8 cellular contexts compared by ENCODE assay signal in genomic region chr14:67583711-67584644, GRCh38. TPM values are rescaled to one million over a fixed set of nuclear protein-coding genes. Genes with fewer than 3 reads are reported as not detected.
DNase-seq lines count a peak whose midpoint lies in the region; ATAC-seq and TF ChIP-seq lines count a peak whose summit lies in the region.

No MANE protein-coding gene starts in this region.

- in situ Hi-C loops in IMR-90 (cut with MboI; ENCODE audit: low sequenced_read_pairs): no loop called here

- H2BK20ac ChIP-seq in IMR-90 (ENCODE audit: low read depth, low read length): no peak overlapping the region

- no peak overlapping the region for H2AK5ac ChIP-seq in IMR-90 (ENCODE audit: low read depth, low read length)

- peaks cover 4% of the 10 kb centered on the region; the same call in 1 of the 2 replicates for H3K27me3 ChIP-seq in IMR-90 (ENCODE audit: control insufficient read depth, insufficient read depth, low read length)
- H3K27me3 ChIP-seq in naive thymus-derived CD4-positive, alpha-beta T cell (ENCODE audit: control insufficient read depth in 2 of 2, insufficient read depth in 2 of 2, low read length in 2 of 2): no peaks in the 10 kb centered on the region

- H3K4me3 ChIP-seq in AG10803 (ENCODE audit: low read length): no peak overlapping the region
- no peak overlapping the region for H3K4me3 ChIP-seq in IMR-90 (ENCODE audit: insufficient read depth, low read depth, low read length)
- H3K4me3 ChIP-seq in epithelial cell of proximal tubule (ENCODE audit: low read depth, low read length): no peak overlapping the region
- no peak overlapping the region for H3K4me3 ChIP-seq in naive thymus-derived CD4-positive, alpha-beta T cell (ENCODE audit: low read length)

- H3K36me3 ChIP-seq in IMR-90 (ENCODE audit: control insufficient read depth, insufficient read depth, low read length): no peaks in the 10 kb centered on the region
- peaks cover 0 to 13% (median 10%) of the 10 kb centered on the region in 3 experiments for H3K36me3 ChIP-seq in naive thymus-derived CD4-positive, alpha-beta T cell (ENCODE audit: control insufficient read depth in 2 of 3, insufficient read depth in 3 of 3, low read length in 3 of 3)

- no peak for TF ChIP-seq POLR2A in IMR-90 (IDR thresholded peaks at IDR 0.05; ENCODE audit: low read depth, low read length)

- no peak overlapping the region for H3K56ac ChIP-seq in IMR-90 (ENCODE audit: extremely low read depth, insufficient read depth, low read length)

- no peak overlapping the region for H2BK5ac ChIP-seq in IMR-90 (ENCODE audit: low read depth, low read length, poor library complexity, severe bottlenecking)

- no peak overlapping the region for H3K27ac ChIP-seq in IMR-90 (ENCODE audit: insufficient read depth, low read length)
- no peak overlapping the region for H3K27ac ChIP-seq in naive thymus-derived CD4-positive, alpha-beta T cell (ENCODE audit: low read depth, low read length)

- H3K18ac ChIP-seq in IMR-90 (ENCODE audit: low read depth, low read length): no peak overlapping the region

- peaks cover 4% of the 10 kb centered on the region for H3K4me1 Mint-ChIP-seq in T-helper 17 cell
- H3K4me1 Mint-ChIP-seq in naive thymus-derived CD4-positive, alpha-beta T cell: peaks cover 0 to 11% (median 0%) of the 10 kb centered on the region in 7 donors

- intact Hi-C loops in IMR-90 (cut with micrococcal nuclease): loop anchor here (1.0 kb wide), 3 partner anchors 34 to 120 kb away; no protein-coding TSS in a partner anchor
- intact Hi-C loops in naive thymus-derived CD4-positive, alpha-beta T cell (cut with micrococcal nuclease): loop anchor here (1.0 to 2.0 kb wide), 4 partner anchors 16 to 121 kb away; partner anchors contain the start of gene PIGH (in 1 of the 2)

- H4K20me1 ChIP-seq in IMR-90 (ENCODE audit: insufficient read depth, low read length): no peaks in the 10 kb centered on the region

- ATAC-seq in IMR-90 (ENCODE audit: low read depth): peak; percentile 94
- ATAC-seq in T-helper 17 cell: peak; percentile 72
- ATAC-seq in naive thymus-derived CD4-positive, alpha-beta T cell: peak; percentile 79
- no peak for ATAC-seq in GM21619 (IDR thresholded peaks at IDR 0.05; ENCODE audit: unreplicated experiment)

- H4K5ac ChIP-seq in IMR-90 (ENCODE audit: low read depth, low read length): no peak overlapping the region

- DNase-seq in AG10803 (ENCODE audit: low read depth) (peak; percentile 42), GDM1 (lab: John Stamatoyannopoulos, UW) (peak; percentile 8), IMR-90 (peak; percentile 52), T-helper 17 cell (no peak), epithelial cell of proximal tubule (ENCODE audit: low read depth) (no peak), middle frontal gyrus (ENCODE audit: extremely low spot score, low spot score) (no peak)
- peak in 5 of 9 donors; percentile 26 to 44 (median 35) for DNase-seq in naive thymus-derived CD4-positive, alpha-beta T cell

- 92% methylated on average over 2 of the region's 6 CpGs; no CpG with 5 or more reads in 1 of the 2 experiments for WGBS in IMR-90 (ENCODE audit: extremely low coverage in 2 of 2, insufficient read length in 1 of 2), 2 experiments

- TF ChIP-seq RAD21 in IMR-90 (IDR thresholded peaks at IDR 0.05; ENCODE audit: low read length): peak; percentile 85

- no peak overlapping the region for H2BK120ac ChIP-seq in IMR-90 (ENCODE audit: low read depth, low read length)

- no peaks in the 10 kb centered on the region for H3K9me3 Mint-ChIP-seq in naive thymus-derived CD4-positive, alpha-beta T cell

- H3K9ac ChIP-seq in IMR-90 (ENCODE audit: low read depth, low read length): no peak overlapping the region

- no peak overlapping the region for H4K8ac ChIP-seq in IMR-90 (ENCODE audit: low read depth in 2 of 2, low read length in 2 of 2)

- H3K23ac ChIP-seq in IMR-90 (ENCODE audit: low read depth, low read length): no peak overlapping the region

- H3K14ac ChIP-seq in IMR-90 (replicated peaks; ENCODE audit: low read depth, low read length): no peak overlapping the region

- POLR2A ChIA-PET in IMR-90 (lab: Charles Lee; ENCODE audit: unreplicated experiment): no interaction called here
- POLR2A ChIA-PET in naive thymus-derived CD4-positive, alpha-beta T cell (lab: Charles Lee): interaction anchor here (0.6 kb wide), 1 partner anchor 26 kb away, joined by 3 read pairs; no protein-coding TSS in a partner anchor

- no peak overlapping the region for H2BK15ac ChIP-seq in IMR-90 (ENCODE audit: low read depth, low read length)

- no peaks in the 10 kb centered on the region for H3K9me1 ChIP-seq in IMR-90 (ENCODE audit: insufficient read depth, low read length)

- H3K27ac Mint-ChIP-seq in T-helper 17 cell: no peak overlapping the region
- no peak overlapping the region for H3K27ac Mint-ChIP-seq in naive thymus-derived CD4-positive, alpha-beta T cell

- H3K79me1 ChIP-seq in IMR-90 (ENCODE audit: low read depth in 1 of 2, low read length in 2 of 2): no peaks in the 10 kb centered on the region

- dilution Hi-C loops in IMR-90 (cut with HindIII; ENCODE audit: low sequenced_read_pairs, unreplicated experiment): no loop called here

- no TSS peak for BruUV-seq in IMR-90 (replicated peaks; lab: Mats Ljungman, UMichigan)

- no peak overlapping the region for H2AFZ ChIP-seq in IMR-90 (replicated peaks; ENCODE audit: low read length, poor library complexity)

- H3K27me3 Mint-ChIP-seq in T-helper 17 cell: no peaks in the 10 kb centered on the region
- H3K27me3 Mint-ChIP-seq in naive thymus-derived CD4-positive, alpha-beta T cell: no peaks in the 10 kb centered on the region

- CTCF ChIA-PET in IMR-90 (lab: Yijun Ruan, JAX): interaction anchor here (0.7 to 5.8 kb wide), 6 partner anchors 13 to 156 kb away, joined by 3 to 38 read pairs (median 3); no protein-coding TSS in a partner anchor
- CTCF ChIA-PET in naive thymus-derived CD4-positive, alpha-beta T cell (lab: Charles Lee): interaction anchor here (0.6 to 4.5 kb wide), 17 partner anchors 13 to 159 kb away, joined by 3 to 57 read pairs (median 5); partner anchors contain the start of genes PIGH and RDH12

- H3K4me3 Mint-ChIP-seq in T-helper 17 cell: no peak overlapping the region
- H3K4me3 Mint-ChIP-seq in naive thymus-derived CD4-positive, alpha-beta T cell: no peak overlapping the region

- H2AK9ac ChIP-seq in IMR-90 (replicated peaks; ENCODE audit: low read depth, low read length, poor library complexity): no peak overlapping the region

- no peaks in the 10 kb centered on the region for H3K4me1 ChIP-seq in IMR-90 (ENCODE audit: control insufficient read depth, insufficient read depth, low read length)
- no peaks in the 10 kb centered on the region for H3K4me1 ChIP-seq in naive thymus-derived CD4-positive, alpha-beta T cell (ENCODE audit: control insufficient read depth in 2 of 2, insufficient read depth in 2 of 2, low read length in 2 of 2)

- H3K9me3 ChIP-seq in IMR-90 (ENCODE audit: control insufficient read depth, insufficient read depth, low read length) (no peaks in the 10 kb centered on the region), T-helper 17 cell (ENCODE audit: control insufficient read depth, low read length, poor library complexity, severe bottlenecking) (no peaks in the 10 kb centered on the region)
- no peaks in the 10 kb centered on the region for H3K9me3 ChIP-seq in naive thymus-derived CD4-positive, alpha-beta T cell (ENCODE audit: control insufficient read depth in 2 of 3, low read length in 3 of 3)

- no peak overlapping the region for H3K4me2 ChIP-seq in IMR-90 (ENCODE audit: low read depth, low read length)

- peak; percentile 87 for TF ChIP-seq CTCF in AG10803 (conservative IDR thresholded peaks at IDR 0.05; ENCODE audit: low read length)
- peak; percentile 72 for TF ChIP-seq CTCF in IMR-90 (conservative IDR thresholded peaks at IDR 0.05; ENCODE audit: low read depth, low read length)
- peak; percentile 90 for TF ChIP-seq CTCF in epithelial cell of proximal tubule (conservative IDR thresholded peaks at IDR 0.05; ENCODE audit: low read depth, low read length)

- no peak overlapping the region for H3K4ac ChIP-seq in IMR-90 (ENCODE audit: low read depth, low read length)

- H4K91ac ChIP-seq in IMR-90 (ENCODE audit: insufficient read depth, low read depth, low read length): no peak overlapping the region

- no peaks in the 10 kb centered on the region for H3K36me3 Mint-ChIP-seq in T-helper 17 cell (ENCODE audit: low read depth)
- peaks cover 0 to 15% (median 0%) of the 10 kb centered on the region in 5 donors for H3K36me3 Mint-ChIP-seq in naive thymus-derived CD4-positive, alpha-beta T cell

RNA-seq across cellular contexts. Expression of gene PIGH, which starts 16.1 kb away (rescaled TPM):
- total RNA-seq in IMR-90 (2012; rRNA removed) (6.7 and 7.9 TPM in 2 replicates), T-helper 17 cell (10 to 100 TPM; 34.2 to 39.1 TPM), epithelial cell of proximal tubule (13.9 and 19.9 TPM in 2 replicates)
- 13.5 and 23.1 TPM in 2 replicates for polyA plus RNA-seq in IMR-90 (2012; rRNA removed)
- 9.9 and 11.2 TPM in 2 replicates for polyA plus RNA-seq in IMR-90 (2012; cell fraction: cytosol; rRNA removed)
- 13.0 and 23.6 TPM in 2 replicates for polyA plus RNA-seq in IMR-90 (2012; cell fraction: nucleus; rRNA removed; ENCODE audit: low replicate concordance)
- total RNA-seq in naive thymus-derived CD4-positive, alpha-beta T cell: 10 to 100 TPM; 14.3 to 42.1 (median 34.5) TPM
- 10 to 100 TPM; 31.2 to 31.7 TPM for polyA plus RNA-seq in naive thymus-derived CD4-positive, alpha-beta T cell

RNA-seq across cellular contexts. Expression of gene ARG2, which starts 35.7 kb away (rescaled TPM):
- total RNA-seq in IMR-90 (2012; rRNA removed) (2.2 and 2.5 TPM in 2 replicates), T-helper 17 cell (1 to 10 TPM; 5.1 to 5.2 TPM), epithelial cell of proximal tubule (25.9 TPM in 2 replicates)
- 1.1 and 1.3 TPM in 2 replicates for polyA plus RNA-seq in IMR-90 (2012; rRNA removed)
- polyA plus RNA-seq in IMR-90 (2012; cell fraction: cytosol; rRNA removed): 0.39 and 0.47 TPM in 2 replicates
- 0.46 and 0.89 TPM in 2 replicates for polyA plus RNA-seq in IMR-90 (2012; cell fraction: nucleus; rRNA removed; ENCODE audit: low replicate concordance)
- total RNA-seq in naive thymus-derived CD4-positive, alpha-beta T cell: 1 to 10 TPM in 3 of 5 experiments, under 1 TPM in 2; 0.46 to 5.1 (median 3.2) TPM
- polyA plus RNA-seq in naive thymus-derived CD4-positive, alpha-beta T cell: under 1 TPM; 0.36 to 0.56 TPM

RNA-seq across cellular contexts. Expression of gene PLEKHH1, which starts 50.9 kb away (rescaled TPM):
- total RNA-seq in IMR-90 (2012; rRNA removed): under 0.01 TPM in 2 replicates
- 0.34 and 0.37 TPM in 2 replicates for polyA plus RNA-seq in IMR-90 (2012; rRNA removed)
- 0.06 and 0.07 TPM in 2 replicates for polyA plus RNA-seq in IMR-90 (2012; cell fraction: cytosol; rRNA removed)
- polyA plus RNA-seq in IMR-90 (2012; cell fraction: nucleus; rRNA removed; ENCODE audit: low replicate concordance): 1.2 and 1.6 TPM in 2 replicates
- total RNA-seq in T-helper 17 cell: under 1 TPM in 1 of 2 donors, not detected in 1; 0.12 TPM
- total RNA-seq in epithelial cell of proximal tubule: 6.3 and 7.6 TPM in 2 replicates
- total RNA-seq in naive thymus-derived CD4-positive, alpha-beta T cell: 1 to 10 TPM in 1 of 5 experiments, under 1 TPM in 4; 0.22 to 1.4 (median 0.32) TPM
- not detected for polyA plus RNA-seq in naive thymus-derived CD4-positive, alpha-beta T cell

Comparison
In these comparisons a context has a peak if more than half of its experiments do, and no peak if none do; other contexts are left out.
1. DNase-seq: peak in AG10803 (single experiment), GDM1 (single experiment), IMR-90 (single experiment) and naive thymus-derived CD4-positive, alpha-beta T cell (5 of 9); none in T-helper 17 cell (0 of 3), epithelial cell of proximal tubule (single experiment) and middle frontal gyrus (single experiment).
2. Peak in every context shown above with its lines, with median percentiles within 50 percentile points of each other: CTCF ChIP-seq.